Comparison of ENCODE assay signal across 2 cellular contexts in genomic region chr19:55473613-55474012, GRCh38.
TF ChIP-seq lines count a peak whose summit lies in the region.

No MANE protein-coding gene starts in this region.

TF ChIP-seq in IMR-90, 13 proteins besides CTCF, POLR2A, EP300 and RAD21:
- TF ChIP-seq USF2 (IDR thresholded peaks at IDR 0.05; ENCODE audit: low read depth, low read length) = no peak
- no peak for TF ChIP-seq MAZ (IDR thresholded peaks at IDR 0.05; ENCODE audit: borderline replicate concordance, low read depth, low read length)
- TF ChIP-seq CHD1 (IDR thresholded peaks at IDR 0.05; ENCODE audit: low read depth, low read length) = no peak
- TF ChIP-seq SMC3 (IDR thresholded peaks at IDR 0.05; ENCODE audit: low read depth, low read length) = no peak
- TF ChIP-seq BHLHE40 (IDR thresholded peaks at IDR 0.05; ENCODE audit: low read depth, low read length) = no peak
- no peak for TF ChIP-seq MXI1 (IDR thresholded peaks at IDR 0.05; ENCODE audit: borderline replicate concordance, low read depth, low read length)

TF ChIP-seq in H1, 55 proteins besides CTCF, POLR2A, EP300 and RAD21:
- TF ChIP-seq EGR1 (IDR thresholded peaks at IDR 0.05; ENCODE audit: borderline replicate concordance, low read depth, low read length) (no peak), NANOG (IDR thresholded peaks at IDR 0.05; ENCODE audit: insufficient read depth, low read depth, low read length, poor library complexity, severe bottlenecking) (no peak), ASH2L (IDR thresholded peaks at IDR 0.05; ENCODE audit: low read length) (no peak), CREB1 (IDR thresholded peaks at IDR 0.05) (no peak), RFX5 (IDR thresholded peaks at IDR 0.05; ENCODE audit: borderline replicate concordance, low read depth, low read length) (no peak), MAFK (IDR thresholded peaks at IDR 0.05; ENCODE audit: low read depth, low read length) (no peak), MAX (IDR thresholded peaks at IDR 0.05) (no peak), SP2 (IDR thresholded peaks at IDR 0.05; ENCODE audit: low read length) (no peak), KDM5A (IDR thresholded peaks at IDR 0.05; ENCODE audit: low read length) (no peak), SP4 (IDR thresholded peaks at IDR 0.05; ENCODE audit: low read length) (no peak), E2F6 (IDR thresholded peaks at IDR 0.05) (no peak), PHF8 (conservative IDR thresholded peaks at IDR 0.05; ENCODE audit: low read depth, low read length) (no peak), HDAC2 (IDR thresholded peaks at IDR 0.05; ENCODE audit: borderline replicate concordance in 1 of 2, low read depth in 2 of 2, low read length in 2 of 2) (no peak), SRF (IDR thresholded peaks at IDR 0.05; ENCODE audit: low read depth, low read length) (no peak), SIRT6 (IDR thresholded peaks at IDR 0.05; ENCODE audit: low read length) (no peak)
